Comparison of ENCODE assay signal across 2 cellular contexts in genomic region chr2:219538488-219539294, GRCh38.
TF ChIP-seq lines count a peak whose summit lies in the region.

No MANE protein-coding gene starts in this region.

TF ChIP-seq in HEK293, 187 proteins besides CTCF, POLR2A, EP300 and RAD21 (continued from another document):
- no peak for TF ChIP-seq ZNF280C (tag by site-specific recombination; IDR thresholded peaks at IDR 0.05)
- no peak for TF ChIP-seq ZNF623 (tag by site-specific recombination; IDR thresholded peaks at IDR 0.05)

TF ChIP-seq in WTC11, 78 proteins besides CTCF, POLR2A, EP300 and RAD21:
- TF ChIP-seq, protein P1, sequence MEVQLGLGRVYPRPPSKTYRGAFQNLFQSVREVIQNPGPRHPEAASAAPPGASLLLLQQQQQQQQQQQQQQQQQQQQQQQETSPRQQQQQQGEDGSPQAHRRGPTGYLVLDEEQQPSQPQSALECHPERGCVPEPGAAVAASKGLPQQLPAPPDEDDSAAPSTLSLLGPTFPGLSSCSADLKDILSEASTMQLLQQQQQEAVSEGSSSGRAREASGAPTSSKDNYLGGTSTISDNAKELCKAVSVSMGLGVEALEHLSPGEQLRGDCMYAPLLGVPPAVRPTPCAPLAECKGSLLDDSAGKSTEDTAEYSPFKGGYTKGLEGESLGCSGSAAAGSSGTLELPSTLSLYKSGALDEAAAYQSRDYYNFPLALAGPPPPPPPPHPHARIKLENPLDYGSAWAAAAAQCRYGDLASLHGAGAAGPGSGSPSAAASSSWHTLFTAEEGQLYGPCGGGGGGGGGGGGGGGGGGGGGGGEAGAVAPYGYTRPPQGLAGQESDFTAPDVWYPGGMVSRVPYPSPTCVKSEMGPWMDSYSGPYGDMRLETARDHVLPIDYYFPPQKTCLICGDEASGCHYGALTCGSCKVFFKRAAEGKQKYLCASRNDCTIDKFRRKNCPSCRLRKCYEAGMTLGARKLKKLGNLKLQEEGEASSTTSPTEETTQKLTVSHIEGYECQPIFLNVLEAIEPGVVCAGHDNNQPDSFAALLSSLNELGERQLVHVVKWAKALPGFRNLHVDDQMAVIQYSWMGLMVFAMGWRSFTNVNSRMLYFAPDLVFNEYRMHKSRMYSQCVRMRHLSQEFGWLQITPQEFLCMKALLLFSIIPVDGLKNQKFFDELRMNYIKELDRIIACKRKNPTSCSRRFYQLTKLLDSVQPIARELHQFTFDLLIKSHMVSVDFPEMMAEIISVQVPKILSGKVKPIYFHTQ (CRISPR knock-in tag; IDR thresholded peaks at IDR 0.05): no peak
- TF ChIP-seq, protein P2, sequence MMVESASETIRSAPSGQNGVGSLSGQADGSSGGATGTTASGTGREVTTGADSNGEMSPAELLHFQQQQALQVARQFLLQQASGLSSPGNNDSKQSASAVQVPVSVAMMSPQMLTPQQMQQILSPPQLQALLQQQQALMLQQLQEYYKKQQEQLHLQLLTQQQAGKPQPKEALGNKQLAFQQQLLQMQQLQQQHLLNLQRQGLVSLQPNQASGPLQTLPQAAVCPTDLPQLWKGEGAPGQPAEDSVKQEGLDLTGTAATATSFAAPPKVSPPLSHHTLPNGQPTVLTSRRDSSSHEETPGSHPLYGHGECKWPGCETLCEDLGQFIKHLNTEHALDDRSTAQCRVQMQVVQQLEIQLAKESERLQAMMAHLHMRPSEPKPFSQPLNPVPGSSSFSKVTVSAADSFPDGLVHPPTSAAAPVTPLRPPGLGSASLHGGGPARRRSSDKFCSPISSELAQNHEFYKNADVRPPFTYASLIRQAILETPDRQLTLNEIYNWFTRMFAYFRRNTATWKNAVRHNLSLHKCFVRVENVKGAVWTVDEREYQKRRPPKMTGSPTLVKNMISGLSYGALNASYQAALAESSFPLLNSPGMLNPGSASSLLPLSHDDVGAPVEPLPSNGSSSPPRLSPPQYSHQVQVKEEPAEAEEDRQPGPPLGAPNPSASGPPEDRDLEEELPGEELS (CRISPR knock-in tag; IDR thresholded peaks at IDR 0.05): no peak
- no peak for TF ChIP-seq E2F1 (CRISPR knock-in tag; IDR thresholded peaks at IDR 0.05)
- TF ChIP-seq, protein P3, sequence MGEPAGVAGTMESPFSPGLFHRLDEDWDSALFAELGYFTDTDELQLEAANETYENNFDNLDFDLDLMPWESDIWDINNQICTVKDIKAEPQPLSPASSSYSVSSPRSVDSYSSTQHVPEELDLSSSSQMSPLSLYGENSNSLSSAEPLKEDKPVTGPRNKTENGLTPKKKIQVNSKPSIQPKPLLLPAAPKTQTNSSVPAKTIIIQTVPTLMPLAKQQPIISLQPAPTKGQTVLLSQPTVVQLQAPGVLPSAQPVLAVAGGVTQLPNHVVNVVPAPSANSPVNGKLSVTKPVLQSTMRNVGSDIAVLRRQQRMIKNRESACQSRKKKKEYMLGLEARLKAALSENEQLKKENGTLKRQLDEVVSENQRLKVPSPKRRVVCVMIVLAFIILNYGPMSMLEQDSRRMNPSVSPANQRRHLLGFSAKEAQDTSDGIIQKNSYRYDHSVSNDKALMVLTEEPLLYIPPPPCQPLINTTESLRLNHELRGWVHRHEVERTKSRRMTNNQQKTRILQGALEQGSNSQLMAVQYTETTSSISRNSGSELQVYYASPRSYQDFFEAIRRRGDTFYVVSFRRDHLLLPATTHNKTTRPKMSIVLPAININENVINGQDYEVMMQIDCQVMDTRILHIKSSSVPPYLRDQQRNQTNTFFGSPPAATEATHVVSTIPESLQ (CRISPR knock-in tag; IDR thresholded peaks at IDR 0.05): no peak
